22 cellular contexts compared by ENCODE assay signal in genomic region chr19:33721735-33722297, GRCh38.
"Had no signal": no experiment of that assay in that cellular context is flagged by ENCODE, and none has a peak within 500 bp of the region (broad histone marks: within the 10 kb centered on the region; RNA-seq: fewer than 3 reads in every experiment).

No MANE protein-coding gene starts in this region.

- H3K4me3 ChIP-seq: left lung, lower lobe of right lung, neural progenitor cell, ovary, right atrium auricular region, right lobe of liver, smooth muscle cell, stomach, testis, thyroid gland, transverse colon, upper lobe of left lung had no signal

- H3K27ac Mint-ChIP-seq: naive thymus-derived CD8-positive, alpha-beta T cell; nephron; neural progenitor cell; stimulated activated naive B cell treated with anti-CD40 and anti-IgM and Interleukin-4, amounts not matched to agents 10 μg/mL and 1 μg/mL and 100 μg/mL, for 72 hours had no signal

- ATAC-seq: left colon; left lung; lower lobe of right lung; naive thymus-derived CD8-positive, alpha-beta T cell; right lobe of liver; stimulated activated naive B cell treated with anti-CD40 and anti-IgM and Interleukin-4, amounts not matched to agents 10 μg/mL and 1 μg/mL and 100 μg/mL, for 72 hours; stimulated activated naive CD8-positive, alpha-beta T cell treated with anti-CD3 and anti-CD28 coated beads, Interleukin-15, Interleukin-2, amounts not matched to agents 100 U/mL and 50 U/mL, for 24 hours had no signal

- H3K36me3 Mint-ChIP-seq: naive thymus-derived CD8-positive, alpha-beta T cell; neural progenitor cell; stimulated activated naive B cell treated with anti-CD40 and anti-IgM and Interleukin-4, amounts not matched to agents 10 μg/mL and 1 μg/mL and 100 μg/mL, for 72 hours had no signal

- H3K9me3 Mint-ChIP-seq: nephron, neural progenitor cell had no signal

- H3K4me1 ChIP-seq: left lung, lower lobe of right lung, neural progenitor cell, right atrium auricular region, right lobe of liver, stomach, testis, thyroid gland, transverse colon, upper lobe of left lung had no signal

- H3K36me3 ChIP-seq: left lung, lower lobe of right lung, neural progenitor cell, ovary, right atrium auricular region, right lobe of liver, stomach, thyroid gland, transverse colon, upper lobe of left lung had no signal

- H3K9me3 ChIP-seq: left lung, lower lobe of right lung, ovary, right atrium auricular region, right lobe of liver, testis, thyroid gland, transverse colon, upper lobe of left lung had no signal

- H3K4me3 Mint-ChIP-seq: naive thymus-derived CD8-positive, alpha-beta T cell; neural progenitor cell; stimulated activated naive B cell treated with anti-CD40 and anti-IgM and Interleukin-4, amounts not matched to agents 10 μg/mL and 1 μg/mL and 100 μg/mL, for 72 hours had no signal

- H3K4me2 ChIP-seq: neural progenitor cell, smooth muscle cell had no signal

- H3K27ac ChIP-seq: left lung, lower lobe of right lung, neural progenitor cell, ovary, right atrium auricular region, right lobe of liver, stomach, testis, thyroid gland, transverse colon, upper lobe of left lung had no signal

- H3K9ac ChIP-seq: neural progenitor cell had no signal

- H3K4me1 Mint-ChIP-seq: stimulated activated naive B cell treated with anti-CD40 and anti-IgM and Interleukin-4, amounts not matched to agents 10 μg/mL and 1 μg/mL and 100 μg/mL, for 72 hours had no signal

- H3K27me3 ChIP-seq: neural progenitor cell, ovary, right atrium auricular region, right lobe of liver, testis, thyroid gland, upper lobe of left lung had no signal

- DNase-seq: hippocampal formation; left colon; left lung; lower lobe of right lung; mammary epithelial cell; mesenchymal stem cell; ovary; right lobe of liver; stimulated activated CD4-positive, alpha-beta T cell treated with anti-CD3 and anti-CD28 coated beads, Interleukin-2, amount 100 ng/mL, for 24 hours; stimulated activated CD4-positive, alpha-beta T cell treated with anti-CD3 and anti-CD28 coated beads, Interleukin-4, amount 100 ng/mL, for 1 hour; stimulated activated naive B cell treated with anti-CD40 and anti-IgM and Interleukin-4, amounts not matched to agents 10 μg/mL and 1 μg/mL and 100 μg/mL, for 72 hours; stimulated activated naive CD8-positive, alpha-beta T cell treated with anti-CD3 and anti-CD28 coated beads, Interleukin-15, Interleukin-2, amounts not matched to agents 100 U/mL and 50 U/mL, for 24 hours; stomach; testis; thyroid gland; transverse colon; upper lobe of left lung had no signal

- H2AFZ ChIP-seq: neural progenitor cell had no signal
